In genomic region chr15:97547381-97547780, GRCh38 we compare ENCODE assay signal across 22 cellular contexts.
"Had no signal": no experiment of that assay in that cellular context is flagged by ENCODE, and none has a peak within 500 bp of the region (broad histone marks: within the 10 kb centered on the region; RNA-seq: fewer than 3 reads in every experiment).

No MANE protein-coding gene starts in this region.

- H3K36me3 Mint-ChIP-seq: activated naive CD4-positive, alpha-beta T cell treated with anti-CD3 and anti-CD28 coated beads, Interleukin-2, amount 10 ng/mL, durations not matched to agents 7 days and 5 days; brain; mesothelial cell of epicardium; natural killer cell; stimulated activated effector memory CD8-positive, alpha-beta T cell treated with anti-CD3 and anti-CD28 coated beads, Interleukin-12 subunit alpha, Interleukin-12 subunit beta, amount 100 ng/mL, for 72 hours had no signal

- H3K27ac ChIP-seq: left ventricle myocardium inferior, stomach, suprapubic skin, tibial nerve had no signal

- H3K4me1 Mint-ChIP-seq: activated naive CD4-positive, alpha-beta T cell treated with anti-CD3 and anti-CD28 coated beads, Interleukin-2, amount 10 ng/mL, durations not matched to agents 7 days and 5 days; activated naive CD8-positive, alpha-beta T cell treated with anti-CD3 and anti-CD28 coated beads, Interleukin-2, amount 50 U/mL, for 24 hours; brain; mesothelial cell of epicardium; natural killer cell; stimulated activated effector memory CD8-positive, alpha-beta T cell treated with anti-CD3 and anti-CD28 coated beads, Interleukin-12 subunit alpha, Interleukin-12 subunit beta, amount 100 ng/mL, for 72 hours had no signal

- H3K4me3 Mint-ChIP-seq: activated naive CD4-positive, alpha-beta T cell treated with anti-CD3 and anti-CD28 coated beads, Interleukin-2, amount 10 ng/mL, durations not matched to agents 7 days and 5 days; activated naive CD8-positive, alpha-beta T cell treated with anti-CD3 and anti-CD28 coated beads, Interleukin-2, amount 50 U/mL, for 24 hours; brain; dendritic cell treated with granulocyte-macrophage colony-stimulating factor and Interleukin-4, amounts not matched to agents 40 ng/mL and 50 ng/mL, for 4 days; mesothelial cell of epicardium; natural killer cell; stimulated activated effector memory CD8-positive, alpha-beta T cell treated with anti-CD3 and anti-CD28 coated beads, Interleukin-12 subunit alpha, Interleukin-12 subunit beta, amount 100 ng/mL, for 72 hours had no signal

- DNase-seq: activated CD4-positive, alpha-beta T cell treated with anti-CD3 and anti-CD28 coated beads for 4 hours; activated CD4-positive, alpha-beta T cell treated with anti-CD3 and anti-CD28 coated beads, Interleukin-2, amount 50 U/mL, for 48 hours; activated CD4-positive, CD25-positive, alpha-beta regulatory T cell; activated effector memory CD4-positive, alpha-beta T cell treated with anti-CD3 and anti-CD28 coated beads, Interleukin-2, amount 50 U/mL, for 16 hours; activated naive CD4-positive, alpha-beta T cell treated with anti-CD3 and anti-CD28 coated beads, Interleukin-2, amount 10 ng/mL, durations not matched to agents 7 days and 5 days; activated naive CD8-positive, alpha-beta T cell treated with anti-CD3 and anti-CD28 coated beads, Interleukin-2, amount 50 U/mL, for 24 hours; anterior cingulate cortex; caudate nucleus; effector memory CD4-positive, alpha-beta T cell; foreskin melanocyte; left ventricle myocardium inferior; natural killer cell; small intestine; stimulated activated CD4-positive, alpha-beta T cell treated with anti-CD3 and anti-CD28 coated beads, Interleukin-2, amount 100 ng/mL, for 24 hours; stomach had no signal

- H3K36me3 ChIP-seq: left ventricle myocardium inferior, stomach, suprapubic skin, tibial nerve had no signal

- H3K4me1 ChIP-seq: left ventricle myocardium inferior, stomach, suprapubic skin, tibial nerve had no signal

- H3K27me3 Mint-ChIP-seq: activated naive CD4-positive, alpha-beta T cell treated with anti-CD3 and anti-CD28 coated beads, Interleukin-2, amount 10 ng/mL, durations not matched to agents 7 days and 5 days; activated naive CD8-positive, alpha-beta T cell treated with anti-CD3 and anti-CD28 coated beads, Interleukin-2, amount 50 U/mL, for 24 hours; dendritic cell treated with granulocyte-macrophage colony-stimulating factor and Interleukin-4, amounts not matched to agents 40 ng/mL and 50 ng/mL, for 4 days had no signal

- H3K27me3 ChIP-seq: stomach, suprapubic skin, tibial nerve had no signal

- ATAC-seq: activated naive CD8-positive, alpha-beta T cell treated with anti-CD3 and anti-CD28 coated beads, Interleukin-2, amount 50 U/mL, for 24 hours; natural killer cell; sciatic nerve; stimulated activated effector memory CD8-positive, alpha-beta T cell treated with anti-CD3 and anti-CD28 coated beads, Interleukin-12 subunit alpha, Interleukin-12 subunit beta, amount 100 ng/mL, for 72 hours had no signal

- H3K27ac Mint-ChIP-seq: activated naive CD4-positive, alpha-beta T cell treated with anti-CD3 and anti-CD28 coated beads, Interleukin-2, amount 10 ng/mL, durations not matched to agents 7 days and 5 days; activated naive CD8-positive, alpha-beta T cell treated with anti-CD3 and anti-CD28 coated beads, Interleukin-2, amount 50 U/mL, for 24 hours; brain; dendritic cell treated with granulocyte-macrophage colony-stimulating factor and Interleukin-4, amounts not matched to agents 40 ng/mL and 50 ng/mL, for 4 days; mesothelial cell of epicardium; natural killer cell; stimulated activated effector memory CD8-positive, alpha-beta T cell treated with anti-CD3 and anti-CD28 coated beads, Interleukin-12 subunit alpha, Interleukin-12 subunit beta, amount 100 ng/mL, for 72 hours had no signal

- H3K4me3 ChIP-seq: left ventricle myocardium inferior, stomach, suprapubic skin, tibial nerve had no signal
